7 cellular contexts compared by ENCODE assay signal in the genomic region with DNA sequence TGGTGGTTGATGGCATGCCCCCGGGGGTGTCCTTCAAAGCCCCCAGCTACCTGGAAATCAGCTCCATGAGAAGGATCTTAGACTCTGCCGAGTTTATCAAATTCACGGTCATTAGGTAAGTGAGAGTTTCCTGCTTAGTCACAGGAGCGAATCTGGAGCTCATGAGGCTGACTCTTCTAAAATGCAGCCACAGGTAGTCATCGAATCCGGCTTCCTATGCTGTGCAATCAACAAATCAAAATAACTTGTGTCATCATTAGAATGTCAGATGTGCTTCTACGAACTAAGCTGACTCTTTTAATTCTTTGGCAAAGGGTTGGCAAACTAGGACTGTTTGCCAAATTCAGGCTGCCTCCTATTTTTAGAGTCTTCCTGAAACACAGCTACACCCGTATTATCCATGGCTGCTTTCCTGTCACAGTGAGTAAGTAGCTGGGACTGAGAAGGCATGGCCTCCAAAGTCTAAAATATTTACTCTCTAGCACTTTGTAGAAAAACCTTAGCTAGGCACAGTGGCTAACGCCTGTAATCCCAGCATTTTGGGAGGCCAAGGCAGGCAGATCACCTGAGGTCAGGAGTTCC.
DNase-seq lines count a peak whose midpoint lies in the region; ATAC-seq and TF ChIP-seq lines count a peak whose summit lies in the region.
"Not testable (repeated sequence)": the region's sequence is repeated elsewhere in the genome, so short reads cannot be mapped to it uniquely, and the experiment has no call there.

No MANE protein-coding gene starts in this region.

- H3K36me3 ChIP-seq in Caco-2 (ENCODE audit: control insufficient read depth, insufficient read depth, low read length); PC-3 (ENCODE audit: low read depth, low read length); heart left ventricle; psoas muscle (ENCODE audit: insufficient read depth in 1 of 2, low read depth in 1 of 2): not testable (repeated sequence)

- not testable (repeated sequence) for H3K79me2 ChIP-seq in PC-3 (ENCODE audit: low read length)

- peaks cover 12% of the 10 kb centered on the region for H3K36me3 Mint-ChIP-seq in Caco-2 (ENCODE audit: insufficient read depth, unreplicated experiment)
- H3K36me3 Mint-ChIP-seq in activated T-helper 17 cell treated with anti-CD3 and anti-CD28 coated beads, Interleukin-2, amount 50 U/mL, for 72 hours (ENCODE audit: low read depth): not testable (repeated sequence)

- DNase-seq in Caco-2; PC-3; heart left ventricle; left lobe of liver (ENCODE audit: low spot score); psoas muscle: not testable (repeated sequence)

- not testable (repeated sequence) for H3K9me2 ChIP-seq in PC-3 (replicated peaks; ENCODE audit: low read length)

- not testable (repeated sequence) for H3F3A ChIP-seq in PC-3 (ENCODE audit: low read length, unreplicated experiment)

- H3K27ac Mint-ChIP-seq in Caco-2 (ENCODE audit: unreplicated experiment); activated T-helper 17 cell treated with anti-CD3 and anti-CD28 coated beads, Interleukin-2, amount 50 U/mL, for 72 hours: not testable (repeated sequence)

- intact Hi-C loops in Caco-2 (cut with micrococcal nuclease; ENCODE audit: unreplicated experiment); PC-3 (cut with micrococcal nuclease); heart left ventricle (cut with DNase I); psoas muscle (cut with DNase I): not testable (repeated sequence)

- H3K9ac ChIP-seq in PC-3 (ENCODE audit: low read length): not testable (repeated sequence)

- TF ChIP-seq CTCF in Caco-2 (IDR thresholded peaks at IDR 0.05; ENCODE audit: insufficient read depth in 1 of 2, low read depth in 1 of 2, low read length in 1 of 2, severe bottlenecking in 1 of 2, unreplicated experiment in 1 of 2); PC-3 (conservative IDR thresholded peaks at IDR 0.05; ENCODE audit: low read depth, low read length); heart left ventricle (IDR thresholded peaks at IDR 0.05); psoas muscle (IDR thresholded peaks at IDR 0.05): not testable (repeated sequence)

- CTCF ChIA-PET in Caco-2 (lab: Charles Lee); PC-3 (lab: Charles Lee): not testable (repeated sequence)

- TF ChIP-seq POLR2A in heart left ventricle (IDR thresholded peaks at IDR 0.05): not testable (repeated sequence)

- not testable (repeated sequence) for H3K4me3 Mint-ChIP-seq in Caco-2 (ENCODE audit: unreplicated experiment); activated T-helper 17 cell treated with anti-CD3 and anti-CD28 coated beads, Interleukin-2, amount 50 U/mL, for 72 hours

- H3K27me3 ChIP-seq in Caco-2 (replicated peaks; ENCODE audit: control insufficient read depth, insufficient read depth, low read length); PC-3 (ENCODE audit: low read length); heart left ventricle; psoas muscle (ENCODE audit: insufficient read depth in 3 of 3, low read length in 2 of 3): not testable (repeated sequence)

- not testable (repeated sequence) for H3K27me3 Mint-ChIP-seq in Caco-2 (ENCODE audit: insufficient read depth, unreplicated experiment); activated T-helper 17 cell treated with anti-CD3 and anti-CD28 coated beads, Interleukin-2, amount 50 U/mL, for 72 hours

- H3K9me3 Mint-ChIP-seq in Caco-2 (ENCODE audit: unreplicated experiment); activated T-helper 17 cell treated with anti-CD3 and anti-CD28 coated beads, Interleukin-2, amount 50 U/mL, for 72 hours: not testable (repeated sequence)

- not testable (repeated sequence) for H3K4me1 ChIP-seq in Caco-2; PC-3 (ENCODE audit: insufficient read depth, low read length); heart left ventricle; psoas muscle

- H3K4me1 Mint-ChIP-seq in Caco-2 (ENCODE audit: low read depth, unreplicated experiment); activated T-helper 17 cell treated with anti-CD3 and anti-CD28 coated beads, Interleukin-2, amount 50 U/mL, for 72 hours: not testable (repeated sequence)

- H4K20me1 ChIP-seq in PC-3 (ENCODE audit: low read length): not testable (repeated sequence)

- not testable (repeated sequence) for H3K27ac ChIP-seq in PC-3 (ENCODE audit: low read length); heart left ventricle; psoas muscle

- H3K4me3 ChIP-seq in Caco-2 (ENCODE audit: low read depth, low read length); PC-3 (ENCODE audit: low read length); heart left ventricle; psoas muscle: not testable (repeated sequence)

- H3K4me2 ChIP-seq in PC-3 (ENCODE audit: low read length): not testable (repeated sequence)

- not testable (repeated sequence) for H2AFZ ChIP-seq in PC-3 (ENCODE audit: low read length)

- no CpG with 5 or more reads among the region's 9 CpGs for WGBS in heart left ventricle, 4 donors
- no CpG with 5 or more reads among the region's 9 CpGs for WGBS in psoas muscle, 3 donors

- TSS peak; percentile 34 for BruUV-seq in Caco-2 (replicated peaks; lab: Mats Ljungman, UMichigan)
- BruUV-seq in PC-3 (replicated peaks; lab: Mats Ljungman, UMichigan): TSS peak; percentile 39

- POLR2A ChIA-PET in Caco-2 (lab: Charles Lee); PC-3 (lab: Charles Lee; ENCODE audit: unreplicated experiment): not testable (repeated sequence)

- ATAC-seq in PC-3 (peak; percentile 73), esophagus mucosa (peak; percentile 74), heart left ventricle (peak; percentile 85 to 93 (median 89)), left lobe of liver (peak; percentile 28), psoas muscle (peak; percentile 92 to 95 (median 95))
- peak; percentile 53 for ATAC-seq in activated T-helper 17 cell treated with anti-CD3 and anti-CD28 coated beads, Interleukin-2, amount 50 U/mL, for 72 hours (replicated peaks)

- not testable (repeated sequence) for H3K9me3 ChIP-seq in Caco-2; PC-3 (ENCODE audit: low read length); heart left ventricle; psoas muscle

Comparison
In these comparisons a context has a peak if more than half of its experiments do, and no peak if none do; other contexts are left out.
1. ATAC-seq: peak in every context shown above with its lines; median percentile 95 in psoas muscle; 89 in heart left ventricle; 74 in esophagus mucosa; 73 in PC-3; 53 in activated T-helper 17 cell treated with anti-CD3 and anti-CD28 coated beads, Interleukin-2, amount 50 U/mL, for 72 hours; 28 in left lobe of liver.